In genomic region chr20:46207783-46208182, GRCh38 we compare ENCODE assay signal across 13 cellular contexts.
"Had no signal": no experiment of that assay in that cellular context is flagged by ENCODE, and none has a peak within 500 bp of the region (broad histone marks: within the 10 kb centered on the region; RNA-seq: fewer than 3 reads in every experiment).

No MANE protein-coding gene starts in this region.

- H3K4me3 ChIP-seq: esophagus muscularis mucosa, lower lobe of right lung, upper lobe of right lung had no signal

- DNase-seq: activated CD4-positive, alpha-beta T cell treated with anti-CD3 and anti-CD28 coated beads, Interleukin-2, amount 50 U/mL, for 1 hour; activated CD8-positive, alpha-beta memory T cell treated with anti-CD3 and anti-CD28 coated beads, Interleukin-2, amount 50 U/mL, for 4 hours; activated effector memory CD4-positive, alpha-beta T cell treated with Interleukin-2 at 50 U/mL for 16 hours; activated naive CD4-positive, alpha-beta T cell treated with anti-CD3 and anti-CD28 coated beads, Interleukin-2, amount 50 U/mL, for 16 hours; activated T-cell treated with anti-CD3 and anti-CD28 coated beads, Interleukin-2, amount 50 U/mL, for 48 hours; effector CD8-positive, alpha-beta T cell; lower lobe of right lung; naive thymus-derived CD8-positive, alpha-beta T cell; stimulated activated naive B cell treated with anti-CD40 and anti-IgM and Interleukin-4, amounts not matched to agents 10 μg/mL and 1 μg/mL and 100 μg/mL, for 72 hours; upper lobe of right lung had no signal

- H3K27ac ChIP-seq: esophagus muscularis mucosa, lower lobe of right lung, parathyroid adenoma, upper lobe of right lung had no signal

- H3K36me3 ChIP-seq: esophagus muscularis mucosa, lower lobe of right lung, upper lobe of right lung had no signal

- H3K9me3 ChIP-seq: esophagus muscularis mucosa, lower lobe of right lung, upper lobe of right lung had no signal

- ATAC-seq: activated CD4-positive, CD25-positive, alpha-beta regulatory T cell treated with anti-CD3 and anti-CD28 coated beads, Interleukin-2, amount 50 U/mL, for 24 hours; lower lobe of right lung; naive thymus-derived CD8-positive, alpha-beta T cell; stimulated activated naive B cell treated with anti-CD40 and anti-IgM and Interleukin-4, amounts not matched to agents 10 μg/mL and 1 μg/mL and 100 μg/mL, for 72 hours; upper lobe of right lung had no signal
